Comparison of ENCODE assay signal across 21 cellular contexts in genomic region chr6:154567695-154568220, GRCh38. TPM values are rescaled to one million over a fixed set of nuclear protein-coding genes. Genes with fewer than 3 reads are reported as not detected.
DNase-seq lines count a peak whose midpoint lies in the region; TF ChIP-seq lines count a peak whose summit lies in the region.
"Had no signal": no experiment of that assay in that cellular context is flagged by ENCODE, and none has a peak within 500 bp of the region (broad histone marks: within the 10 kb centered on the region; RNA-seq: fewer than 3 reads in every experiment).

No MANE protein-coding gene starts in this region.

- H3K4me1 Mint-ChIP-seq in glutamatergic neuron (ENCODE audit: low read depth, unreplicated experiment), result no peaks in the 10 kb centered on the region

- H3K4me3 Mint-ChIP-seq in glutamatergic neuron (ENCODE audit: unreplicated experiment), result no peak overlapping the region
- H3K4me3 Mint-ChIP-seq: brain; CD8-positive, alpha-beta T cell had no signal

- no peak overlapping the region for H3K27ac Mint-ChIP-seq in glutamatergic neuron (ENCODE audit: unreplicated experiment)
- H3K27ac Mint-ChIP-seq: brain; CD8-positive, alpha-beta T cell had no signal

- no peak for TF ChIP-seq CTCF in glutamatergic neuron (IDR thresholded peaks at IDR 0.05; ENCODE audit: partially characterized antibody, unreplicated experiment)

- H3K36me3 Mint-ChIP-seq in glutamatergic neuron (ENCODE audit: unreplicated experiment), result no peaks in the 10 kb centered on the region
- H3K36me3 Mint-ChIP-seq: brain; CD8-positive, alpha-beta T cell had no signal

- DNase-seq in NCI-H1105 treated with DMSO at 0.1 percent for 48 hours (lab: John Stamatoyannopoulos, UW), result peak; percentile 39
- no peak for DNase-seq in NCI-H1105 (lab: John Stamatoyannopoulos, UW)
- peak; percentile 88 for DNase-seq in NCI-H146 (lab: John Stamatoyannopoulos, UW)
- peak; percentile 96 for DNase-seq in NCI-H69 (lab: John Stamatoyannopoulos, UW)
- peak; percentile 28 for DNase-seq in renal cortical epithelial cell (ENCODE audit: low read depth)
- no peak for DNase-seq in activated gamma-delta T cell treated with Interleukin-2 at 50 U/mL for 16 hours
- DNase-seq in glutamatergic neuron, result no peak
- no peak for DNase-seq in AG20443 (ENCODE audit: low spot score)
- DNase-seq: 8988T; activated gamma-delta T cell; AML-193; CD8-positive, alpha-beta T cell; DMS79; effector memory CD4-positive, alpha-beta T cell; erythroblast; foreskin fibroblast; left cardiac atrium; NCI-H2171; psoas muscle; trophoblast cell had no signal

- no peaks in the 10 kb centered on the region for H3K9me3 Mint-ChIP-seq in glutamatergic neuron (ENCODE audit: unreplicated experiment)
- H3K9me3 Mint-ChIP-seq: brain; CD8-positive, alpha-beta T cell had no signal

- no peaks in the 10 kb centered on the region for H3K27me3 Mint-ChIP-seq in glutamatergic neuron (ENCODE audit: unreplicated experiment)
- H3K27me3 Mint-ChIP-seq: brain had no signal

RNA-seq across cellular contexts. Expression of gene CNKSR3, which starts 57.3 kb away (rescaled TPM):
- total RNA-seq in renal cortical epithelial cell (14.9 and 39.6 TPM in 2 replicates), glutamatergic neuron (ENCODE audit: unreplicated experiment) (2.0 TPM)
- total RNA-seq: CD8-positive, alpha-beta T cell had no signal

Comparison
In these comparisons a context has a peak if more than half of its experiments do, and no peak if none do; other contexts are left out.
1. DNase-seq: peak in NCI-H1105 treated with DMSO at 0.1 percent for 48 hours (single experiment), NCI-H146 (single experiment), NCI-H69 (single experiment) and renal cortical epithelial cell (single experiment); none in NCI-H1105 (single experiment), activated gamma-delta T cell treated with Interleukin-2 at 50 U/mL for 16 hours (single experiment), glutamatergic neuron (single experiment) and AG20443 (single experiment).